In genomic region chr10:33056828-33057227, GRCh38 we compare ENCODE assay signal across 1 cellular context.
TF ChIP-seq lines count a peak whose summit lies in the region.

No MANE protein-coding gene starts in this region.

TF ChIP-seq in K562, 482 proteins besides CTCF, POLR2A, EP300 and RAD21 (continued from another document and continues in another):
- TF ChIP-seq RREB1 (CRISPR knock-in tag; IDR thresholded peaks at IDR 0.05) (0 out of 2 replicates have a peak, but pooled peaks have one; percentile 43), CLOCK (CRISPR knock-in tag; IDR thresholded peaks at IDR 0.05; ENCODE audit: borderline replicate concordance) (peak; percentile 80; the same call in 1 of the 2 replicates), MAZ (CRISPR knock-in tag; conservative IDR thresholded peaks at IDR 0.05 in 1 of 2, IDR thresholded peaks at IDR 0.05 in 1 of 2) (0 out of 4 replicates have a peak, but pooled peaks of 1 of the 2 experiments have one; percentile 20), ZNF175 (CRISPR knock-in tag; IDR thresholded peaks at IDR 0.05; ENCODE audit: low read depth) (peak; percentile 90), LCOR (CRISPR knock-in tag; IDR thresholded peaks at IDR 0.05) (no peak), ZNF76 (CRISPR knock-in tag; IDR thresholded peaks at IDR 0.05; ENCODE audit: borderline replicate concordance) (peak; percentile 66; the same call in 1 of the 2 replicates), ZNF41 (CRISPR knock-in tag; conservative IDR thresholded peaks at IDR 0.05) (peak; percentile 85; the same call in 1 of the 2 replicates), ZBTB40 (IDR thresholded peaks at IDR 0.05) (no peak), ZBTB40 (CRISPR knock-in tag; IDR thresholded peaks at IDR 0.05) (no peak), ZNF75A (CRISPR knock-in tag; IDR thresholded peaks at IDR 0.05) (0 out of 2 replicates have a peak, but pooled peaks have one; percentile 13), ZNF707 (CRISPR knock-in tag; conservative IDR thresholded peaks at IDR 0.05) (peak; percentile 56; the same call in 1 of the 2 replicates), ERF (CRISPR knock-in tag; IDR thresholded peaks at IDR 0.05) (peak; percentile 71; the same call in 1 of the 2 replicates), TCF7 (IDR thresholded peaks at IDR 0.05; ENCODE audit: borderline replicate concordance) (no peak), THRB (CRISPR knock-in tag; conservative IDR thresholded peaks at IDR 0.05) (peak; percentile 75; the same call in 1 of the 2 replicates), ZNF140 (CRISPR knock-in tag; IDR thresholded peaks at IDR 0.05) (no peak), ZBTB11 (CRISPR knock-in tag; IDR thresholded peaks at IDR 0.05) (peak in 1 of 3 experiments; percentile 32; a peak in 1 of 6 replicates), HSF4 (CRISPR knock-in tag; IDR thresholded peaks at IDR 0.05; ENCODE audit: borderline replicate concordance) (peak; percentile 90), SMC3 (conservative IDR thresholded peaks at IDR 0.05; ENCODE audit: insufficient read depth, low read depth, low read length) (no peak), ELF1 (tag; IDR thresholded peaks at IDR 0.05) (no peak), EGR1 (conservative IDR thresholded peaks at IDR 0.05) (no peak), MEF2D (tag; conservative IDR thresholded peaks at IDR 0.05; ENCODE audit: low read depth) (peak; percentile 86), ZNF239 (CRISPR knock-in tag; IDR thresholded peaks at IDR 0.05) (peak; percentile 74), PTRF (tag; IDR thresholded peaks at IDR 0.05) (peak; percentile 74; the same call in 1 of the 2 replicates), CBX2 (IDR thresholded peaks at IDR 0.05; ENCODE audit: insufficient read depth, low read length, poor library complexity, severe bottlenecking) (no peak), ZNF584 (CRISPR knock-in tag; IDR thresholded peaks at IDR 0.05; ENCODE audit: low read depth) (0 out of 2 replicates have a peak, but pooled peaks have one; percentile 51), DMBX1 (CRISPR knock-in tag; IDR thresholded peaks at IDR 0.05; ENCODE audit: borderline replicate concordance) (peak; percentile 93), EHMT2 (IDR thresholded peaks at IDR 0.05) (no peak), HIVEP1 (CRISPR knock-in tag; IDR thresholded peaks at IDR 0.05) (peak; percentile 87; the same call in 1 of the 2 replicates), ZNF253 (CRISPR knock-in tag; conservative IDR thresholded peaks at IDR 0.05) (peak; percentile 83), ZNF311 (CRISPR knock-in tag; IDR thresholded peaks at IDR 0.05) (peak; percentile 81), ZNF561 (CRISPR knock-in tag; conservative IDR thresholded peaks at IDR 0.05) (0 out of 2 replicates have a peak, but pooled peaks have one; percentile 55), MECOM (CRISPR knock-in tag; IDR thresholded peaks at IDR 0.05) (peak; percentile 58; the same call in 1 of the 2 replicates), ZNF79 (CRISPR knock-in tag; IDR thresholded peaks at IDR 0.05; ENCODE audit: low read depth) (peak; percentile 73; the same call in 1 of the 2 replicates), TAF7 (tag; IDR thresholded peaks at IDR 0.05) (peak; percentile 48; the same call in 1 of the 2 replicates), ZNF740 (CRISPR knock-in tag; IDR thresholded peaks at IDR 0.05) (no peak), ZNF740 (tag; IDR thresholded peaks at IDR 0.05) (peak in 1 of 2 experiments; percentile 84; a peak in 2 of 4 replicates)
